In genomic region chr17:76989519-76989918, GRCh38 we compare ENCODE assay signal across 28 cellular contexts.
"Had no signal": no experiment of that assay in that cellular context is flagged by ENCODE, and none has a peak within 500 bp of the region (broad histone marks: within the 10 kb centered on the region; RNA-seq: fewer than 3 reads in every experiment).

No MANE protein-coding gene starts in this region.

- H3K4me1 ChIP-seq: gastrocnemius medialis, left lung, parathyroid adenoma, right lobe of liver, stomach, thyroid gland had no signal

- H3K4me3 Mint-ChIP-seq: mesothelial cell of epicardium; natural killer cell treated with Interleukin-12 subunit alpha and Interleukin-12 subunit beta and Interleukin-15 and Interleukin-18, amount 100 ng/mL, for 72 hours; neural crest cell had no signal

- H3K27me3 ChIP-seq: left lung, right lobe of liver, thyroid gland had no signal

- H3K27ac ChIP-seq: dorsolateral prefrontal cortex, epithelial cell of prostate, gastrocnemius medialis, left lung, parathyroid adenoma, right lobe of liver, stomach, thyroid gland had no signal

- H3K36me3 ChIP-seq: gastrocnemius medialis, left lung, right lobe of liver, stomach, thyroid gland had no signal

- H3K36me3 Mint-ChIP-seq: mesothelial cell of epicardium; naive B cell; natural killer cell treated with Interleukin-12 subunit alpha and Interleukin-12 subunit beta and Interleukin-15 and Interleukin-18, amount 100 ng/mL, for 72 hours had no signal

- H3K9ac ChIP-seq: parathyroid adenoma had no signal

- H3K79me2 ChIP-seq: parathyroid adenoma had no signal

- H3K4me3 ChIP-seq: dorsolateral prefrontal cortex, gastrocnemius medialis, left lung, mucosa of descending colon, right lobe of liver, stomach, thyroid gland had no signal

- ATAC-seq: esophagus mucosa; gastrocnemius medialis; left cardiac atrium; left lung; mucosa of descending colon; natural killer cell treated with Interleukin-12 subunit alpha and Interleukin-12 subunit beta and Interleukin-15 and Interleukin-18, amount 100 ng/mL, for 72 hours; right lobe of liver had no signal

- H3K27ac Mint-ChIP-seq: mesothelial cell of epicardium, progenitor cell of endocrine pancreas had no signal

- H3K9me3 ChIP-seq: gastrocnemius medialis, left lung, mucosa of descending colon, right lobe of liver, stomach, thyroid gland had no signal

- H3K27me3 Mint-ChIP-seq: natural killer cell treated with Interleukin-12 subunit alpha and Interleukin-12 subunit beta and Interleukin-15 and Interleukin-18, amount 100 ng/mL, for 72 hours had no signal

- DNase-seq: dorsolateral prefrontal cortex; effector CD4-positive, alpha-beta T cell; foreskin fibroblast; gastrocnemius medialis; head of caudate nucleus; left cardiac atrium; left lung; mesenchymal stem cell; mucosa of descending colon; naive B cell; right lobe of liver; small intestine; stimulated activated CD4-positive, alpha-beta T cell treated with anti-CD3 and anti-CD28 coated beads, Interleukin-12 subunit alpha, Interleukin-12 subunit beta, amount 100 ng/mL, for 4 hours; stimulated activated CD4-positive, alpha-beta T cell treated with anti-CD3 and anti-CD28 coated beads, Interleukin-1b, Interleukin-23, amount 100 ng/mL, for 48 hours; stimulated activated CD4-positive, alpha-beta T cell treated with anti-CD3 and anti-CD28 coated beads, Interleukin-4, amount 100 ng/mL, for 1 hour; stimulated activated CD8-positive, alpha-beta memory T cell treated with anti-CD3 and anti-CD28 coated beads, Interleukin-4, amount 100 ng/mL, for 48 hours; stimulated activated naive CD4-positive, alpha-beta T cell treated with Interleukin-2 at 50 U/mL for 16 hours; stomach; thyroid gland; trophoblast cell had no signal

- H2AFZ ChIP-seq: parathyroid adenoma had no signal

- FAIRE-seq: colon, small intestine had no signal

- H3K4me1 Mint-ChIP-seq: mesothelial cell of epicardium had no signal

- H3K9me3 Mint-ChIP-seq: mesothelial cell of epicardium; naive B cell; natural killer cell treated with Interleukin-12 subunit alpha and Interleukin-12 subunit beta and Interleukin-15 and Interleukin-18, amount 100 ng/mL, for 72 hours; neural crest cell had no signal
